ENCODE assay signal across 27 cellular contexts in genomic region chr9:37002036-37002412, GRCh38. TPM values are rescaled to one million over a fixed set of nuclear protein-coding genes. Genes with fewer than 3 reads are reported as not detected.
A peak's percentile ranks its signal among the peaks of the same experiment; 100 is the strongest.
DNase-seq lines count a peak whose midpoint lies in the region; ATAC-seq and TF ChIP-seq lines count a peak whose summit lies in the region.
"Had no signal": no experiment of that assay in that cellular context is flagged by ENCODE, and none has a peak within 500 bp of the region (broad histone marks: within the 10 kb centered on the region; RNA-seq: fewer than 3 reads in every experiment).

No MANE protein-coding gene starts in this region.

- H3K4me3 Mint-ChIP-seq in activated CD8-positive, alpha-beta T cell treated with anti-CD3 and anti-CD28 coated beads for 36 hours, result peak overlapping the region; percentile 34
- H3K4me3 Mint-ChIP-seq in activated CD8-positive, alpha-beta T cell treated with anti-CD3 and anti-CD28 coated beads, Interleukin-2, amount 10 ng/mL, durations not matched to agents 7 days and 5 days, result no peak overlapping the region
- H3K4me3 Mint-ChIP-seq in T-cell, result peak overlapping the region in 2 of 3 donors; percentile 35 to 65
- H3K4me3 Mint-ChIP-seq in stimulated activated naive B cell treated with anti-CD40 and anti-IgM and Interleukin-4, amounts not matched to agents 10 μg/mL and 1 μg/mL and 100 μg/mL, for 72 hours, result peak overlapping the region; percentile 85 to 89
- H3K4me3 Mint-ChIP-seq: activated CD8-positive, alpha-beta memory T cell treated with anti-CD3 and anti-CD28 coated beads, Interleukin-2, amount 10 ng/mL, durations not matched to agents 7 days and 5 days; activated naive CD4-positive, alpha-beta T cell treated with anti-CD3 and anti-CD28 coated beads for 36 hours had no signal

- H3K4me3 ChIP-seq in iPS-15b (ENCODE audit: low read depth, low read length), result peak overlapping the region; percentile 46
- H3K4me3 ChIP-seq: colonic mucosa, lung, prostate gland had no signal

- no peak for TF ChIP-seq CTCF in activated CD8-positive, alpha-beta T cell treated with anti-CD3 and anti-CD28 coated beads for 36 hours (IDR thresholded peaks at IDR 0.05)

- no peak overlapping the region for H3K27ac Mint-ChIP-seq in activated CD8-positive, alpha-beta T cell treated with anti-CD3 and anti-CD28 coated beads for 36 hours
- H3K27ac Mint-ChIP-seq in activated CD8-positive, alpha-beta T cell treated with anti-CD3 and anti-CD28 coated beads, Interleukin-2, amount 10 ng/mL, durations not matched to agents 7 days and 5 days, result no peak overlapping the region
- H3K27ac Mint-ChIP-seq in T-cell, result no peak overlapping the region
- H3K27ac Mint-ChIP-seq in stimulated activated naive B cell treated with anti-CD40 and anti-IgM and Interleukin-4, amounts not matched to agents 10 μg/mL and 1 μg/mL and 100 μg/mL, for 72 hours, result peak overlapping the region; percentile 98
- H3K27ac Mint-ChIP-seq: activated CD8-positive, alpha-beta memory T cell treated with anti-CD3 and anti-CD28 coated beads, Interleukin-2, amount 10 ng/mL, durations not matched to agents 7 days and 5 days; activated naive CD4-positive, alpha-beta T cell treated with anti-CD3 and anti-CD28 coated beads for 36 hours; activated T-cell treated with anti-CD3 and anti-CD28 coated beads, Interleukin-2, amount 50 U/mL, for 72 hours had no signal

- H3K9me3 Mint-ChIP-seq in activated CD8-positive, alpha-beta T cell treated with anti-CD3 and anti-CD28 coated beads for 36 hours, result no peaks in the 10 kb centered on the region
- H3K9me3 Mint-ChIP-seq in activated CD8-positive, alpha-beta T cell treated with anti-CD3 and anti-CD28 coated beads, Interleukin-2, amount 10 ng/mL, durations not matched to agents 7 days and 5 days (ENCODE audit: insufficient read depth), result no peaks in the 10 kb centered on the region
- H3K9me3 Mint-ChIP-seq in T-cell, result no peaks in the 10 kb centered on the region
- H3K9me3 Mint-ChIP-seq in stimulated activated naive B cell treated with anti-CD40 and anti-IgM and Interleukin-4, amounts not matched to agents 10 μg/mL and 1 μg/mL and 100 μg/mL, for 72 hours, result no peaks in the 10 kb centered on the region
- H3K9me3 Mint-ChIP-seq: activated naive CD4-positive, alpha-beta T cell treated with anti-CD3 and anti-CD28 coated beads for 36 hours; activated T-cell treated with anti-CD3 and anti-CD28 coated beads, Interleukin-2, amount 50 U/mL, for 72 hours had no signal

- DNase-seq in activated CD8-positive, alpha-beta T cell treated with anti-CD3 and anti-CD28 coated beads for 36 hours, result no peak
- DNase-seq in activated CD8-positive, alpha-beta T cell treated with anti-CD3 and anti-CD28 coated beads, Interleukin-2, amount 10 ng/mL, durations not matched to agents 7 days and 5 days, result no peak
- no peak for DNase-seq in T-cell
- no peak for DNase-seq in stimulated activated naive B cell treated with anti-CD40 and anti-IgM and Interleukin-4, amounts not matched to agents 10 μg/mL and 1 μg/mL and 100 μg/mL, for 72 hours
- DNase-seq in activated CD4-positive, alpha-beta T cell treated with anti-CD3 and anti-CD28 coated beads, Interleukin-2, amount 50 U/mL, for 4 hours, result no peak
- DNase-seq: activated CD4-positive, alpha-beta T cell treated with anti-CD3 and anti-CD28 coated beads for 4 hours; activated CD8-positive, alpha-beta memory T cell treated with anti-CD3 and anti-CD28 coated beads, Interleukin-2, amount 10 ng/mL, durations not matched to agents 7 days and 5 days; activated naive CD4-positive, alpha-beta T cell treated with anti-CD3 and anti-CD28 coated beads for 36 hours; activated T-cell treated with anti-CD3 and anti-CD28 coated beads, Interleukin-2, amount 50 U/mL, for 72 hours; anterior cingulate cortex; colonic mucosa; effector memory CD4-positive, alpha-beta T cell; HCEC 1CT; hippocampal formation; NCI-H1105 treated with DMSO at 0.1 percent for 48 hours; NCI-H2029 treated with DMSO at 0.1 percent for 48 hours; NCI-H345; NCI-H774; OCI-M1 had no signal

- ATAC-seq in activated CD8-positive, alpha-beta T cell treated with anti-CD3 and anti-CD28 coated beads for 36 hours, result no peak
- ATAC-seq in activated CD8-positive, alpha-beta T cell treated with anti-CD3 and anti-CD28 coated beads, Interleukin-2, amount 10 ng/mL, durations not matched to agents 7 days and 5 days, result no peak
- no peak for ATAC-seq in T-cell (replicated peaks in 1 of 4)
- no peak for ATAC-seq in stimulated activated naive B cell treated with anti-CD40 and anti-IgM and Interleukin-4, amounts not matched to agents 10 μg/mL and 1 μg/mL and 100 μg/mL, for 72 hours (replicated peaks)
- ATAC-seq in GM18517 (IDR thresholded peaks at IDR 0.05; ENCODE audit: unreplicated experiment), result no peak
- ATAC-seq in HG02973 (IDR thresholded peaks at IDR 0.05; ENCODE audit: unreplicated experiment), result no peak
- ATAC-seq: activated CD8-positive, alpha-beta memory T cell treated with anti-CD3 and anti-CD28 coated beads, Interleukin-2, amount 10 ng/mL, durations not matched to agents 7 days and 5 days; activated T-cell treated with anti-CD3 and anti-CD28 coated beads, Interleukin-2, amount 50 U/mL, for 72 hours had no signal

- CTCF ChIA-PET in activated CD8-positive, alpha-beta T cell treated with anti-CD3 and anti-CD28 coated beads for 36 hours (lab: Charles Lee), result no interaction called here
- CTCF ChIA-PET in activated CD8-positive, alpha-beta T cell treated with anti-CD3 and anti-CD28 coated beads, Interleukin-2, amount 10 ng/mL, durations not matched to agents 7 days and 5 days (lab: Charles Lee), result no interaction called here
- CTCF ChIA-PET in T-cell (lab: Charles Lee), result no interaction called here

- H3K36me3 ChIP-seq in iPS-15b (ENCODE audit: control insufficient read depth, insufficient read depth, low read length), result no peaks in the 10 kb centered on the region
- H3K36me3 ChIP-seq: colonic mucosa, prostate gland had no signal

- peaks cover 92% of the 10 kb centered on the region for H3K27me3 ChIP-seq in iPS-15b (ENCODE audit: control insufficient read depth, insufficient read depth, low read length)

- no peaks in the 10 kb centered on the region for H3K4me1 Mint-ChIP-seq in activated CD8-positive, alpha-beta T cell treated with anti-CD3 and anti-CD28 coated beads for 36 hours (ENCODE audit: low read depth)
- peaks cover 4% of the 10 kb centered on the region for H3K4me1 Mint-ChIP-seq in activated CD8-positive, alpha-beta T cell treated with anti-CD3 and anti-CD28 coated beads, Interleukin-2, amount 10 ng/mL, durations not matched to agents 7 days and 5 days (ENCODE audit: low read depth)
- peaks cover 4 to 5% (median 5%) of the 10 kb centered on the region in 3 donors for H3K4me1 Mint-ChIP-seq in T-cell
- peaks cover 67 to 84% of the 10 kb centered on the region in 2 donors for H3K4me1 Mint-ChIP-seq in stimulated activated naive B cell treated with anti-CD40 and anti-IgM and Interleukin-4, amounts not matched to agents 10 μg/mL and 1 μg/mL and 100 μg/mL, for 72 hours

- no peaks in the 10 kb centered on the region for H3K9me3 ChIP-seq in iPS-15b (ENCODE audit: control insufficient read depth, insufficient read depth, low read length)
- H3K9me3 ChIP-seq: colonic mucosa, prostate gland had no signal

- no peaks in the 10 kb centered on the region for H3K36me3 Mint-ChIP-seq in activated CD8-positive, alpha-beta T cell treated with anti-CD3 and anti-CD28 coated beads for 36 hours (ENCODE audit: low read depth)
- H3K36me3 Mint-ChIP-seq in activated CD8-positive, alpha-beta T cell treated with anti-CD3 and anti-CD28 coated beads, Interleukin-2, amount 10 ng/mL, durations not matched to agents 7 days and 5 days (ENCODE audit: low read depth), result no peaks in the 10 kb centered on the region
- no peaks in the 10 kb centered on the region for H3K36me3 Mint-ChIP-seq in T-cell
- peaks cover 51 to 78% of the 10 kb centered on the region in 2 donors for H3K36me3 Mint-ChIP-seq in stimulated activated naive B cell treated with anti-CD40 and anti-IgM and Interleukin-4, amounts not matched to agents 10 μg/mL and 1 μg/mL and 100 μg/mL, for 72 hours
- H3K36me3 Mint-ChIP-seq: activated CD8-positive, alpha-beta memory T cell treated with anti-CD3 and anti-CD28 coated beads, Interleukin-2, amount 10 ng/mL, durations not matched to agents 7 days and 5 days had no signal

- H3K9ac ChIP-seq in iPS-15b (ENCODE audit: low read depth, low read length), result no peak overlapping the region

- POLR2A ChIA-PET in activated CD8-positive, alpha-beta T cell treated with anti-CD3 and anti-CD28 coated beads for 36 hours (lab: Charles Lee), result no interaction called here
- POLR2A ChIA-PET in activated CD8-positive, alpha-beta T cell treated with anti-CD3 and anti-CD28 coated beads, Interleukin-2, amount 10 ng/mL, durations not matched to agents 7 days and 5 days (lab: Charles Lee), result no interaction called here
- POLR2A ChIA-PET in T-cell (lab: Charles Lee), result no interaction called here

- H3K4me1 ChIP-seq in iPS-15b (ENCODE audit: control insufficient read depth, insufficient read depth, low read length), result peaks cover 5% of the 10 kb centered on the region
- H3K4me1 ChIP-seq: colonic mucosa, prostate gland had no signal

- peaks cover 56% of the 10 kb centered on the region for H3K27me3 Mint-ChIP-seq in activated CD8-positive, alpha-beta T cell treated with anti-CD3 and anti-CD28 coated beads for 36 hours
- peaks cover 56% of the 10 kb centered on the region for H3K27me3 Mint-ChIP-seq in activated CD8-positive, alpha-beta T cell treated with anti-CD3 and anti-CD28 coated beads, Interleukin-2, amount 10 ng/mL, durations not matched to agents 7 days and 5 days (ENCODE audit: low read depth)
- peaks cover 59 to 68% of the 10 kb centered on the region in 2 donors for H3K27me3 Mint-ChIP-seq in T-cell
- no peaks in the 10 kb centered on the region for H3K27me3 Mint-ChIP-seq in stimulated activated naive B cell treated with anti-CD40 and anti-IgM and Interleukin-4, amounts not matched to agents 10 μg/mL and 1 μg/mL and 100 μg/mL, for 72 hours

- intact Hi-C loops in activated CD8-positive, alpha-beta T cell treated with anti-CD3 and anti-CD28 coated beads for 36 hours (cut with micrococcal nuclease), result no loop called here

RNA-seq across cellular contexts. Expression of gene PAX5, which starts 32.0 kb away (rescaled TPM):
- 1 to 10 TPM in 1 of 2 experiments, under 1 TPM in 1; 0.95 to 1.1 TPM for total RNA-seq in activated CD8-positive, alpha-beta T cell treated with anti-CD3 and anti-CD28 coated beads for 36 hours
- under 1 TPM; 0.34 to 0.45 TPM for total RNA-seq in activated CD8-positive, alpha-beta T cell treated with anti-CD3 and anti-CD28 coated beads, Interleukin-2, amount 10 ng/mL, durations not matched to agents 7 days and 5 days
- 10 to 100 TPM in 1 of 5 donors, 1 to 10 TPM in 4; 1.7 to 12.4 (median 4.4) TPM for total RNA-seq in T-cell
- total RNA-seq: frontal cortex, M059J, ureter had no signal
